Comparison of ENCODE assay signal across 11 cellular contexts in genomic region chr2:237435844-237436590, GRCh38. TPM values are rescaled to one million over a fixed set of nuclear protein-coding genes. Genes with fewer than 3 reads are reported as not detected.
DNase-seq lines count a peak whose midpoint lies in the region; ATAC-seq, FAIRE-seq and TF ChIP-seq lines count a peak whose summit lies in the region.
"Had no signal": no experiment of that assay in that cellular context is flagged by ENCODE, and none has a peak within 500 bp of the region (broad histone marks: within the 10 kb centered on the region; RNA-seq: fewer than 3 reads in every experiment).

No MANE protein-coding gene starts in this region.

- peaks cover 0 to 6% (median 0%) of the 10 kb centered on the region in 4 donors for H3K27me3 ChIP-seq in liver (ENCODE audit: control insufficient read depth in 4 of 4, insufficient read depth in 4 of 4, low read length in 3 of 4)
- H3K27me3 ChIP-seq in HepG2 (ENCODE audit: control insufficient read depth in 1 of 2, insufficient read depth in 2 of 2, low read length in 2 of 2) = peaks cover 4 to 46% of the 10 kb centered on the region in 2 experiments
- no peaks in the 10 kb centered on the region for H3K27me3 ChIP-seq in muscle layer of duodenum (ENCODE audit: low read depth, low read length)

- DNase-seq in HepG2 (ENCODE audit: low spot score) = no peak
- no peak for DNase-seq in caudate nucleus (lab: John Stamatoyannopoulos, UW)
- DNase-seq in OCI-M1 (lab: John Stamatoyannopoulos, UW) = no peak
- no peak for DNase-seq in NAMALWA (ENCODE audit: low spot score)
- no peak for DNase-seq in NCI-H524 treated with DMSO at 0.1 percent for 48 hours (lab: John Stamatoyannopoulos, UW)
- DNase-seq: Caco-2, dorsolateral prefrontal cortex, naive B cell had no signal

- H3K9me3 ChIP-seq in liver (ENCODE audit: control insufficient read depth in 4 of 4, low read length in 3 of 4) = no peaks in the 10 kb centered on the region
- H3K9me3 ChIP-seq in HepG2 (ENCODE audit: low read length) = no peaks in the 10 kb centered on the region
- H3K9me3 ChIP-seq in muscle layer of duodenum (ENCODE audit: control insufficient read depth in 1 of 2, low read length in 2 of 2) = no peaks in the 10 kb centered on the region
- H3K9me3 ChIP-seq: Caco-2 had no signal

- 83% methylated on average over 10 of the region's 10 CpGs for WGBS in liver
- 14% methylated on average over 10 of the region's 10 CpGs for WGBS in HepG2 (ENCODE audit: low lambda C conversion rate)

- H3K79me2 ChIP-seq in HepG2 (ENCODE audit: insufficient read depth, low read length) = no peaks in the 10 kb centered on the region

- H3K36me3 ChIP-seq in liver (ENCODE audit: control insufficient read depth in 4 of 4, insufficient read depth in 3 of 4, low read depth in 1 of 4, low read length in 3 of 4) (no peaks in the 10 kb centered on the region), HepG2 (replicated peaks in 1 of 2; ENCODE audit: control insufficient read depth in 1 of 2, insufficient read depth in 2 of 2, low read length in 2 of 2) (no peaks in the 10 kb centered on the region), muscle layer of duodenum (ENCODE audit: control insufficient read depth in 1 of 2, insufficient read depth in 2 of 2, low read length in 2 of 2) (no peaks in the 10 kb centered on the region)

- in situ Hi-C loops in HepG2 (cut with HindIII; ENCODE audit: extremely low pct_ligation_motif_present, low pct_unique_long_range_greater_than_20kb) = no loop called here

- H3K4me2 ChIP-seq in HepG2 (ENCODE audit: low read depth, low read length) = no peak overlapping the region

- no peaks in the 10 kb centered on the region for H4K20me1 ChIP-seq in HepG2 (ENCODE audit: insufficient read depth, low read length)

- TF ChIP-seq EP300 in HepG2 (IDR thresholded peaks at IDR 0.05; ENCODE audit: low read depth in 2 of 2, low read length in 2 of 2) (no peak), HepG2 (CRISPR knock-in tag; IDR thresholded peaks at IDR 0.05; ENCODE audit: borderline replicate concordance) (no peak)

- ATAC-seq in HepG2 (no peak), GM18502 (IDR thresholded peaks at IDR 0.05; ENCODE audit: poor library complexity, unreplicated experiment) (no peak)

- H3K4me3 ChIP-seq in liver (ENCODE audit: low read depth in 1 of 3, low read length in 3 of 3) (no peak overlapping the region), HepG2 (replicated peaks in 1 of 3; ENCODE audit: insufficient read depth in 1 of 3, low read depth in 2 of 3, low read length in 3 of 3) (no peak overlapping the region), muscle layer of duodenum (ENCODE audit: low read depth in 1 of 2, low read length in 2 of 2) (no peak overlapping the region)
- H3K4me3 ChIP-seq: dorsolateral prefrontal cortex had no signal

- H3K4me1 ChIP-seq in liver (ENCODE audit: control insufficient read depth in 4 of 4, insufficient read depth in 4 of 4, low read length in 3 of 4) = peaks cover 0 to 4% (median 0%) of the 10 kb centered on the region in 4 donors
- no peaks in the 10 kb centered on the region for H3K4me1 ChIP-seq in HepG2 (ENCODE audit: insufficient read depth, low read length)
- H3K4me1 ChIP-seq in muscle layer of duodenum (ENCODE audit: control insufficient read depth in 1 of 2, insufficient read depth in 2 of 2, low read length in 2 of 2) = peaks cover 0 to 24% of the 10 kb centered on the region in 2 donors
- H3K4me1 ChIP-seq: Caco-2 had no signal

- H3K9ac ChIP-seq in liver (ENCODE audit: low read depth in 1 of 2, low read length in 2 of 2) (no peak overlapping the region), HepG2 (ENCODE audit: insufficient read depth, low read depth, low read length) (no peak overlapping the region)

- TF ChIP-seq CTCF in liver (IDR thresholded peaks at IDR 0.05; ENCODE audit: low read depth, low read length, missing input control) (no peak), HepG2 (CRISPR knock-in tag; IDR thresholded peaks at IDR 0.05) (no peak)

- no peak for TF ChIP-seq POLR2A in HepG2 (IDR thresholded peaks at IDR 0.05; ENCODE audit: insufficient read depth in 1 of 2, low read depth in 2 of 2, low read length in 2 of 2)

- H2AFZ ChIP-seq in HepG2 (ENCODE audit: low read length) = no peak overlapping the region

- CTCF ChIA-PET in HepG2 (lab: Yijun Ruan, JAX; ENCODE audit: low intra/inter-chr PET ratio, low total read pairs) = no interaction called here

- no peak for FAIRE-seq in HepG2 (lab: Jason Lieb, UNC)

- BruUV-seq in HepG2 (replicated peaks; lab: Mats Ljungman, UMichigan) = no TSS peak

- H3K27ac ChIP-seq in liver (ENCODE audit: low read depth in 1 of 2, low read length in 2 of 2) = no peak overlapping the region
- H3K27ac ChIP-seq in HepG2 (ENCODE audit: extremely low read length, insufficient read depth, low read length) = no peak overlapping the region
- H3K27ac ChIP-seq in caudate nucleus (ENCODE audit: low read depth, low read length) = peak overlapping the region; percentile 58
- H3K27ac ChIP-seq in muscle layer of duodenum (ENCODE audit: low read length) = peak overlapping the region; percentile 56

- POLR2A ChIA-PET in HepG2 (lab: Yijun Ruan, JAX) = no interaction called here

- intact Hi-C loops in HepG2 (cut with micrococcal nuclease; ENCODE audit: unreplicated experiment) = no loop called here

- no peak for TF ChIP-seq RAD21 in liver (IDR thresholded peaks at IDR 0.05)
- no peak for TF ChIP-seq RAD21 in HepG2 (CRISPR knock-in tag; IDR thresholded peaks at IDR 0.05)

TF ChIP-seq in liver, 16 proteins besides CTCF, POLR2A, EP300 and RAD21:
- TF ChIP-seq SP1 (IDR thresholded peaks at IDR 0.05) (peak; percentile 25), TAF1 (conservative IDR thresholded peaks at IDR 0.05) (no peak), ATF3 (IDR thresholded peaks at IDR 0.05) (no peak)

TF ChIP-seq in HepG2, 621 proteins besides CTCF, POLR2A, EP300 and RAD21 (continues in another document):
- no peak for TF ChIP-seq TMF1 (CRISPR knock-in tag; IDR thresholded peaks at IDR 0.05; ENCODE audit: low read depth)

RNA-seq across cellular contexts. Expression of gene COL6A3, which starts 22.1 kb away (rescaled TPM):
- total RNA-seq in liver (10 to 100 TPM; 24.9 to 28.7 TPM), HepG2 (2016; rRNA removed; fragmentation: Illumina TruSeq; extraction: Trizol) (not detected in 2 replicates)
- polyA plus RNA-seq in liver (10 to 100 TPM in 1 of 2 donors, 1 to 10 TPM in 1; 1.7 to 10.1 TPM), HepG2 (2011; rRNA removed) (0.01 and 0.03 TPM in 2 replicates)
- total RNA-seq in HepG2 (2016; cell fraction: cytosol; rRNA removed; fragmentation: Illumina TruSeq; extraction: Trizol; ENCODE audit: low read depth) = not detected in 2 replicates
- total RNA-seq in HepG2 (2016; cell fraction: insoluble cytoplasmic fraction; rRNA removed; fragmentation: Illumina TruSeq; extraction: Trizol) = not detected in 2 replicates
- total RNA-seq in HepG2 (2016; cell fraction: membrane; rRNA removed; fragmentation: Illumina TruSeq; extraction: Trizol) = not detected in 2 replicates
- total RNA-seq in HepG2 (2016; cell fraction: nucleus; rRNA removed; fragmentation: Illumina TruSeq; extraction: Trizol) = not detected in 2 replicates
- polyA plus RNA-seq in HepG2 (2011; cell fraction: cytosol; rRNA removed) = under 0.01 and 0.01 TPM in 2 replicates
- 0.10 and 0.12 TPM in 2 replicates for polyA plus RNA-seq in HepG2 (2011; cell fraction: nucleus; rRNA removed)
- polyA plus RNA-seq in HepG2 (2012) = 0.09 TPM in 1 of 2 replicates, not detected in the other
- polyA plus RNA-seq in HepG2 (2016; cell fraction: cytosol; fragmentation: Illumina TruSeq; extraction: Trizol; ENCODE audit: low read depth) = not detected in 2 replicates
- not detected in 2 replicates for polyA plus RNA-seq in HepG2 (2016; cell fraction: insoluble cytoplasmic fraction; fragmentation: Illumina TruSeq; extraction: Trizol; ENCODE audit: low read depth)
- not detected in 2 replicates for polyA plus RNA-seq in HepG2 (2016; cell fraction: membrane; fragmentation: Illumina TruSeq; extraction: Trizol; ENCODE audit: low read depth)
- not detected in 2 replicates for polyA plus RNA-seq in HepG2 (2016; cell fraction: nucleus; fragmentation: Illumina TruSeq; extraction: Trizol; ENCODE audit: insufficient read depth, low read depth)
- polyA minus RNA-seq in HepG2 (2011; rRNA and poly(A)+ RNA removed; ENCODE audit: low replicate concordance) = 0.02 and 0.06 TPM in 2 replicates
- polyA minus RNA-seq in HepG2 (2011; cell fraction: cytosol; rRNA and poly(A)+ RNA removed) = not detected in 2 replicates
- under 0.01 TPM in 1 of 2 replicates, not detected in the other for polyA minus RNA-seq in HepG2 (2011; cell fraction: nucleus; rRNA and poly(A)+ RNA removed)

RNA-seq across cellular contexts. Expression of gene MLPH, which starts 51.0 kb away (rescaled TPM):
- total RNA-seq in liver (10 to 100 TPM in 1 of 2 donors, 1 to 10 TPM in 1; 1.6 to 22.6 TPM), HepG2 (2016; rRNA removed; fragmentation: Illumina TruSeq; extraction: Trizol) (not detected in 2 replicates)
- polyA plus RNA-seq in liver (10 to 100 TPM; 22.1 to 25.9 TPM), HepG2 (2011; rRNA removed) (0.12 and 0.27 TPM in 2 replicates)
- total RNA-seq in HepG2 (2016; cell fraction: cytosol; rRNA removed; fragmentation: Illumina TruSeq; extraction: Trizol; ENCODE audit: low read depth) = not detected in 2 replicates
- not detected in 2 replicates for total RNA-seq in HepG2 (2016; cell fraction: insoluble cytoplasmic fraction; rRNA removed; fragmentation: Illumina TruSeq; extraction: Trizol)
- total RNA-seq in HepG2 (2016; cell fraction: membrane; rRNA removed; fragmentation: Illumina TruSeq; extraction: Trizol) = not detected in 2 replicates
- not detected in 2 replicates for total RNA-seq in HepG2 (2016; cell fraction: nucleus; rRNA removed; fragmentation: Illumina TruSeq; extraction: Trizol)
- polyA plus RNA-seq in HepG2 (2011; cell fraction: cytosol; rRNA removed) = 0.10 TPM in 1 of 2 replicates, not detected in the other
- 0.88 and 1.00 TPM in 2 replicates for polyA plus RNA-seq in HepG2 (2011; cell fraction: nucleus; rRNA removed)
- polyA plus RNA-seq in HepG2 (2012) = 0.17 and 0.28 TPM in 2 replicates
- not detected in 2 replicates for polyA plus RNA-seq in HepG2 (2016; cell fraction: cytosol; fragmentation: Illumina TruSeq; extraction: Trizol; ENCODE audit: low read depth)
- not detected in 2 replicates for polyA plus RNA-seq in HepG2 (2016; cell fraction: insoluble cytoplasmic fraction; fragmentation: Illumina TruSeq; extraction: Trizol; ENCODE audit: low read depth)
- polyA plus RNA-seq in HepG2 (2016; cell fraction: membrane; fragmentation: Illumina TruSeq; extraction: Trizol; ENCODE audit: low read depth) = not detected in 2 replicates
- not detected in 2 replicates for polyA plus RNA-seq in HepG2 (2016; cell fraction: nucleus; fragmentation: Illumina TruSeq; extraction: Trizol; ENCODE audit: insufficient read depth, low read depth)
- 1.0 TPM in 1 of 2 replicates, not detected in the other for polyA minus RNA-seq in HepG2 (2011; rRNA and poly(A)+ RNA removed; ENCODE audit: low replicate concordance)
- not detected in 2 replicates for polyA minus RNA-seq in HepG2 (2011; cell fraction: cytosol; rRNA and poly(A)+ RNA removed)
- polyA minus RNA-seq in HepG2 (2011; cell fraction: nucleus; rRNA and poly(A)+ RNA removed) = not detected in 2 replicates
- total RNA-seq: Caco-2 had no signal

Comparison
In these comparisons a context has a peak if more than half of its experiments do, and no peak if none do; other contexts are left out.
1. RNA of gene COL6A3, which starts 22.1 kb away (total RNA-seq): 24.9 to 28.7 TPM in liver; not detected in HepG2; every median in the first group is over 10 times any median in the second.
2. H3K27ac ChIP-seq: peak in caudate nucleus (single experiment) and muscle layer of duodenum (single experiment); none in liver (0 of 2) and HepG2 (single experiment).